9 cellular contexts compared by ENCODE assay signal in the genomic region with DNA sequence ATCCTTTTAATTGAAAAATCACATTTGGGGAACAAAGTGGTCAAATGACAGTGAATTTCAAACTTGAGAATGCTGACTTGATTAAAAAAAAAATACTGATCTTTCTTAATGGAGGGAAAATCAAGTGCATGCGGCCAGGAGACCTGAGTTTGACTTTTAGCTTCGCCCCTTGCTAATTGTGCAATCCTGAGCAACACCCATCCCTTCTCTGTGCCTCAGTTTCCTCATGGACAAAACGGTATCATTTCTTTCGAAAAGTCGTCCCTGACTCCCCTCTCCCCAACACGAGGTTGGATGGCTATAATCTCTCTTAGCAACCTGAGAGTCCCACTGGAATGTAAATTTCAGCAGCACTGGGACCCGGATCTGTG. TPM values are rescaled to one million over a fixed set of nuclear protein-coding genes. Genes with fewer than 3 reads are reported as not detected.
DNase-seq lines count a peak whose midpoint lies in the region; ATAC-seq and TF ChIP-seq lines count a peak whose summit lies in the region.
"Had no signal": no experiment of that assay in that cellular context is flagged by ENCODE, and none has a peak within 500 bp of the region (broad histone marks: within the 10 kb centered on the region; RNA-seq: fewer than 3 reads in every experiment).

No MANE protein-coding gene starts in this region.

- no peaks in the 10 kb centered on the region; the same call in 1 of the 2 replicates for H4K20me1 ChIP-seq in IMR-90 (ENCODE audit: insufficient read depth, low read length)
- no peaks in the 10 kb centered on the region for H4K20me1 ChIP-seq in MM.1S (ENCODE audit: insufficient read depth, low read length)

- H3K4ac ChIP-seq in IMR-90 (ENCODE audit: low read depth, low read length), result peak overlapping the region; percentile 74

- peak overlapping the region; percentile 67 for H4K91ac ChIP-seq in IMR-90 (ENCODE audit: insufficient read depth, low read depth, low read length)

- H3K4me1 Mint-ChIP-seq in chondrocyte (ENCODE audit: low read depth), result peaks cover 43% of the 10 kb centered on the region
- H3K4me1 Mint-ChIP-seq in naive B cell, result peaks cover 5 to 23% (median 10%) of the 10 kb centered on the region in 3 donors

- no peak for TF ChIP-seq CTCF in A673 (conservative IDR thresholded peaks at IDR 0.05; ENCODE audit: low read depth, low read length)
- no peak for TF ChIP-seq CTCF in IMR-90 (conservative IDR thresholded peaks at IDR 0.05; ENCODE audit: low read depth, low read length)
- TF ChIP-seq CTCF in chondrocyte (IDR thresholded peaks at IDR 0.05), result no peak
- TF ChIP-seq CTCF in MM.1S (IDR thresholded peaks at IDR 0.05; ENCODE audit: low read length), result no peak

- no peaks in the 10 kb centered on the region for H3K27me3 Mint-ChIP-seq in chondrocyte (ENCODE audit: low read depth)
- H3K27me3 Mint-ChIP-seq in naive B cell, result peaks cover 35 to 53% (median 53%) of the 10 kb centered on the region in 3 donors

- WGBS in IMR-90 (ENCODE audit: extremely low coverage in 2 of 2, insufficient read length in 1 of 2), 2 experiments, result 55% methylated on average over 6 of the region's 7 CpGs; no CpG with 5 or more reads in 1 of the 2 experiments

- no peak for TF ChIP-seq POLR2A in IMR-90 (IDR thresholded peaks at IDR 0.05; ENCODE audit: low read depth, low read length)

- intact Hi-C loops in A673 (cut with micrococcal nuclease; ENCODE audit: unreplicated experiment), result loop anchor here (2.0 to 10.0 kb wide), 7 partner anchors 130 to 864 kb away; no protein-coding TSS in a partner anchor
- intact Hi-C loops in IMR-90 (cut with micrococcal nuclease), result loop anchor here (1.0 to 5.0 kb wide), 7 partner anchors 126 to 862 kb away; a partner anchor contains a TSS

- POLR2A ChIA-PET in A673 (lab: Charles Lee; ENCODE audit: low non-redundant PET), result no interaction called here
- POLR2A ChIA-PET in IMR-90 (lab: Charles Lee; ENCODE audit: unreplicated experiment), result no interaction called here

- H2AFZ ChIP-seq in IMR-90 (replicated peaks; ENCODE audit: low read length, poor library complexity), result peak overlapping the region; percentile 90
- no peak overlapping the region for H2AFZ ChIP-seq in MM.1S (ENCODE audit: low read length)

- peaks cover 12 to 26% of the 10 kb centered on the region in 2 experiments for H3K79me1 ChIP-seq in IMR-90 (ENCODE audit: low read depth in 1 of 2, low read length in 2 of 2)

- H3K4me3 Mint-ChIP-seq in chondrocyte (ENCODE audit: unreplicated experiment), result peak overlapping the region; percentile 76
- H3K4me3 Mint-ChIP-seq in naive B cell, result peak overlapping the region; percentile 79 to 91 (median 88)

- H2BK5ac ChIP-seq in IMR-90 (ENCODE audit: low read depth, low read length, poor library complexity, severe bottlenecking), result peak overlapping the region; percentile 93

- H3K27ac Mint-ChIP-seq in chondrocyte (ENCODE audit: unreplicated experiment) (peak overlapping the region; percentile 91), naive B cell (no peak overlapping the region)

- H3K56ac ChIP-seq in IMR-90 (ENCODE audit: extremely low read depth, insufficient read depth, low read length), result peak overlapping the region; percentile 24

- no peak for ATAC-seq in IMR-90 (ENCODE audit: low read depth)
- no peak for ATAC-seq in naive B cell (ENCODE audit: low read depth in 2 of 2)

- peaks cover 9% of the 10 kb centered on the region for H3K9me1 ChIP-seq in IMR-90 (ENCODE audit: insufficient read depth, low read length)

- H2BK120ac ChIP-seq in IMR-90 (ENCODE audit: low read depth, low read length), result peak overlapping the region; percentile 86

- peaks cover 12% of the 10 kb centered on the region for H3F3A ChIP-seq in MM.1S (ENCODE audit: insufficient read depth, low read length)

- H3K36me3 ChIP-seq in A673 (ENCODE audit: insufficient read depth, low read length, poor library complexity, severe bottlenecking) (no peaks in the 10 kb centered on the region), IMR-90 (ENCODE audit: control insufficient read depth, insufficient read depth, low read length) (no peaks in the 10 kb centered on the region), MM.1S (replicated peaks; ENCODE audit: insufficient read depth, low read length) (no peaks in the 10 kb centered on the region)

- TSS peak; percentile 38 for BruUV-seq in A673 (replicated peaks; lab: Mats Ljungman, UMichigan)
- BruUV-seq in IMR-90 (replicated peaks; lab: Mats Ljungman, UMichigan), result no TSS peak

- H3K4me3 ChIP-seq in A673 (ENCODE audit: low read depth, low read length, poor library complexity, severe bottlenecking) (peak overlapping the region; percentile 56), IMR-90 (ENCODE audit: insufficient read depth, low read depth, low read length) (peak overlapping the region; percentile 67), MM.1S (ENCODE audit: low read length) (no peak overlapping the region)

- in situ Hi-C loops in IMR-90 (cut with MboI; ENCODE audit: low sequenced_read_pairs), result loop anchor here (5.0 to 25.0 kb wide), 3 partner anchors 518 to 845 kb away; no protein-coding TSS in a partner anchor

- peak overlapping the region; percentile 17 for H3K27ac ChIP-seq in A673 (ENCODE audit: low read depth, low read length, poor library complexity, severe bottlenecking)
- peak overlapping the region; percentile 90 for H3K27ac ChIP-seq in IMR-90 (ENCODE audit: insufficient read depth, low read length)
- H3K27ac ChIP-seq in MM.1S (ENCODE audit: low read length), result no peak overlapping the region

- H3K9me3 Mint-ChIP-seq in chondrocyte (ENCODE audit: low read depth) (no peaks in the 10 kb centered on the region), naive B cell (peaks cover 0 to 1% (median 0%) of the 10 kb centered on the region in 7 donors)

- peak overlapping the region; percentile 72 for H3K9ac ChIP-seq in IMR-90 (ENCODE audit: low read depth, low read length)
- H3K9ac ChIP-seq in MM.1S (ENCODE audit: low read length), result no peak overlapping the region

- CTCF ChIA-PET in A673 (lab: Charles Lee), result interaction anchor here (1.0 to 3.9 kb wide), 2 partner anchors 205 to 642 kb away, joined by 5 to 41 read pairs; no protein-coding TSS in a partner anchor
- CTCF ChIA-PET in IMR-90 (lab: Yijun Ruan, JAX), result interaction anchor here (0.5 to 1.0 kb wide), 2 partner anchors 129 to 205 kb away, joined by 3 read pairs; no protein-coding TSS in a partner anchor

- no peaks in the 10 kb centered on the region for H3K9me2 ChIP-seq in MM.1S (replicated peaks; ENCODE audit: insufficient read depth, low read length)

- peak overlapping the region; percentile 49 for H2BK20ac ChIP-seq in IMR-90 (ENCODE audit: low read depth, low read length)

- H2AK5ac ChIP-seq in IMR-90 (ENCODE audit: low read depth, low read length), result peak overlapping the region; percentile 48

- no peaks in the 10 kb centered on the region for H3K9me3 ChIP-seq in A673 (ENCODE audit: low read depth, low read length, poor library complexity, severe bottlenecking)
- H3K9me3 ChIP-seq in IMR-90 (ENCODE audit: control insufficient read depth, insufficient read depth, low read length), result no peaks in the 10 kb centered on the region
- H3K9me3 ChIP-seq in MM.1S (replicated peaks; ENCODE audit: insufficient read depth, low read length), result no peaks in the 10 kb centered on the region

- DNase-seq in A673 (ENCODE audit: low spot score) (no peak), IMR-90 (no peak), chondrocyte (ENCODE audit: low spot score) (no peak), naive B cell (no peak), MM.1S (no peak), MV-4-11 (lab: John Stamatoyannopoulos, UW) (no peak), HUDEP-2 (lab: John Stamatoyannopoulos, UW; ENCODE audit: unreplicated experiment in 76 of 76) (no peak)
- DNase-seq in activated CD8-positive, alpha-beta memory T cell treated with anti-CD3 and anti-CD28 coated beads, Interleukin-2, amount 50 U/mL, for 48 hours, result no peak
- DNase-seq: central memory CD4-positive, alpha-beta T cell had no signal

- no peaks in the 10 kb centered on the region for H3K36me3 Mint-ChIP-seq in chondrocyte (ENCODE audit: low read depth)
- no peaks in the 10 kb centered on the region for H3K36me3 Mint-ChIP-seq in naive B cell

- H3K4me1 ChIP-seq in A673 (ENCODE audit: insufficient read depth, low read length, poor library complexity, severe bottlenecking) (peaks cover 48% of the 10 kb centered on the region), IMR-90 (ENCODE audit: control insufficient read depth, insufficient read depth, low read length) (peaks cover 6% of the 10 kb centered on the region), MM.1S (ENCODE audit: low read length) (no peaks in the 10 kb centered on the region)

- TF ChIP-seq RAD21 in IMR-90 (IDR thresholded peaks at IDR 0.05; ENCODE audit: low read length), result no peak

- dilution Hi-C loops in IMR-90 (cut with HindIII; ENCODE audit: low sequenced_read_pairs, unreplicated experiment), result no loop called here

- H2BK15ac ChIP-seq in IMR-90 (ENCODE audit: low read depth, low read length), result peak overlapping the region; percentile 80; the same call in 2 of the 3 replicates

- peak overlapping the region; percentile 58 for H3K14ac ChIP-seq in IMR-90 (replicated peaks; ENCODE audit: low read depth, low read length)

- H3K4me2 ChIP-seq in IMR-90 (ENCODE audit: low read depth, low read length), result peak overlapping the region; percentile 89
- H3K4me2 ChIP-seq in MM.1S (ENCODE audit: low read depth, low read length), result no peak overlapping the region

- peak overlapping the region; percentile 79 for H3K18ac ChIP-seq in IMR-90 (ENCODE audit: low read depth, low read length)

- H4K8ac ChIP-seq in IMR-90 (ENCODE audit: low read depth in 2 of 2, low read length in 2 of 2), result peak overlapping the region; percentile 65 to 78

- H4K5ac ChIP-seq in IMR-90 (ENCODE audit: low read depth, low read length), result peak overlapping the region; percentile 77

- peaks cover 13% of the 10 kb centered on the region for H3K27me3 ChIP-seq in A673 (replicated peaks; ENCODE audit: insufficient read depth, low read depth, low read length, poor library complexity)
- no peaks in the 10 kb centered on the region for H3K27me3 ChIP-seq in IMR-90 (ENCODE audit: control insufficient read depth, insufficient read depth, low read length)
- H3K27me3 ChIP-seq in MM.1S (replicated peaks; ENCODE audit: insufficient read depth, low read length), result no peaks in the 10 kb centered on the region

- no peaks in the 10 kb centered on the region for H3K79me2 ChIP-seq in MM.1S (ENCODE audit: low read length)

- H3K23ac ChIP-seq in IMR-90 (ENCODE audit: low read depth, low read length), result peak overlapping the region; percentile 52

- H2AK9ac ChIP-seq in IMR-90 (replicated peaks; ENCODE audit: low read depth, low read length, poor library complexity), result peak overlapping the region; percentile 10

RNA-seq across cellular contexts. Expression of a gene that starts 1.0 kb away (rescaled TPM):
- total RNA-seq in A673 (2021) (40.4 and 50.1 TPM in 2 replicates), IMR-90 (2012; rRNA removed) (8.1 and 8.4 TPM in 2 replicates), chondrocyte (15.2 to 22.8 TPM (median 15.9 TPM) in 3 replicates)
- polyA plus RNA-seq in IMR-90 (2012; rRNA removed) (11.2 and 14.2 TPM in 2 replicates), naive B cell (ENCODE audit: low read depth in 6 of 6) (under 1 TPM in 2 of 6 donors, not detected in 4; 0.21 to 0.32 TPM)
- 16.5 and 30.3 TPM in 2 replicates for polyA plus RNA-seq in IMR-90 (2012; cell fraction: cytosol; rRNA removed)
- polyA plus RNA-seq in IMR-90 (2012; cell fraction: nucleus; rRNA removed; ENCODE audit: low replicate concordance), result 12.9 and 26.1 TPM in 2 replicates

RNA-seq across cellular contexts. Expression of a gene that starts 45.3 kb away (rescaled TPM):
- total RNA-seq in A673 (2021) (179 and 191 TPM in 2 replicates), IMR-90 (2012; rRNA removed) (99.4 and 104 TPM in 2 replicates), chondrocyte (62.7 to 74.6 TPM (median 68.7 TPM) in 3 replicates)
- polyA plus RNA-seq in IMR-90 (2012; rRNA removed) (43.8 and 50.7 TPM in 2 replicates), naive B cell (ENCODE audit: low read depth in 6 of 6) (10 to 100 TPM; 37.2 to 69.6 (median 59.6) TPM)
- polyA plus RNA-seq in IMR-90 (2012; cell fraction: cytosol; rRNA removed), result 14.3 and 35.8 TPM in 2 replicates
- polyA plus RNA-seq in IMR-90 (2012; cell fraction: nucleus; rRNA removed; ENCODE audit: low replicate concordance), result 14.1 and 56.8 TPM in 2 replicates
